ENCODE assay signal across 20 cellular contexts in genomic region chr13:30705672-30706071, GRCh38. TPM values are rescaled to one million over a fixed set of nuclear protein-coding genes. Genes with fewer than 3 reads are reported as not detected.
DNase-seq lines count a peak whose midpoint lies in the region; ATAC-seq, FAIRE-seq and TF ChIP-seq lines count a peak whose summit lies in the region.
"Had no signal": no experiment of that assay in that cellular context is flagged by ENCODE, and none has a peak within 500 bp of the region (broad histone marks: within the 10 kb centered on the region; RNA-seq: fewer than 3 reads in every experiment).

No MANE protein-coding gene starts in this region.

- 0% methylated on average over 4 of the region's 4 CpGs for WGBS in HepG2 (ENCODE audit: low lambda C conversion rate)
- 58% methylated on average over 4 of the region's 4 CpGs for WGBS in right lobe of liver (ENCODE audit: insufficient coverage, low coverage, low lambda C conversion rate, missing lambda C conversion rate)
- 69% methylated on average over 4 of the region's 4 CpGs for WGBS in hepatocyte (ENCODE audit: low lambda C conversion rate, missing lambda C conversion rate)

- CTCF ChIA-PET in HepG2 (lab: Yijun Ruan, JAX; ENCODE audit: low intra/inter-chr PET ratio, low total read pairs), result no interaction called here
- CTCF ChIA-PET in WTC11 (lab: Charles Lee), result no interaction called here

- DNase-seq in HepG2 (ENCODE audit: low spot score), result no peak
- DNase-seq in right lobe of liver, result no peak
- no peak for DNase-seq in WTC11 (ENCODE audit: low spot score)
- peak; percentile 29 for DNase-seq in hepatocyte (ENCODE audit: low spot score)
- DNase-seq in NAMALWA (ENCODE audit: low spot score), result no peak
- DNase-seq: DMS 273 treated with DMSO at 0.1 percent for 48 hours, KG1, MM.1S, NCI-H1105 treated with DMSO at 0.1 percent for 48 hours, NCI-H2029, NCI-H510A treated with DMSO at 0.1 percent for 48 hours, RPMI8226, T-helper 1 cell had no signal

- no peak overlapping the region for H3K4me3 ChIP-seq in HepG2 (replicated peaks in 1 of 3; ENCODE audit: insufficient read depth in 1 of 3, low read depth in 2 of 3, low read length in 3 of 3)
- no peak overlapping the region for H3K4me3 ChIP-seq in right lobe of liver
- no peak overlapping the region for H3K4me3 ChIP-seq in hepatocyte
- H3K4me3 ChIP-seq: BLaER1 treated with 17β-estradiol and CSF1 and Interleukin-3, amounts not matched to agents 10 nM and 100 nM; GM12878; SJSA1 had no signal

- TF ChIP-seq RAD21 in HepG2 (CRISPR knock-in tag; IDR thresholded peaks at IDR 0.05), result no peak

- H3K4me1 Mint-ChIP-seq in WTC11, result peaks cover 15% of the 10 kb centered on the region

- H3K4me1 ChIP-seq in HepG2 (ENCODE audit: insufficient read depth, low read length) (no peaks in the 10 kb centered on the region), right lobe of liver (no peaks in the 10 kb centered on the region), hepatocyte (ENCODE audit: insufficient read depth) (no peaks in the 10 kb centered on the region)

- no peak overlapping the region for H3K9ac ChIP-seq in HepG2 (ENCODE audit: insufficient read depth, low read depth, low read length)
- H3K9ac ChIP-seq: BLaER1 treated with 17β-estradiol and CSF1 and Interleukin-3, amounts not matched to agents 10 nM and 100 nM had no signal

- no peak for FAIRE-seq in HepG2 (lab: Jason Lieb, UNC)
- FAIRE-seq: GM12878 had no signal

- H3K9me3 ChIP-seq in HepG2 (ENCODE audit: low read length), result no peaks in the 10 kb centered on the region
- no peaks in the 10 kb centered on the region for H3K9me3 ChIP-seq in right lobe of liver
- no peaks in the 10 kb centered on the region for H3K9me3 ChIP-seq in hepatocyte (ENCODE audit: low read depth)
- H3K9me3 ChIP-seq: SJSA1 had no signal

- H3K79me2 ChIP-seq in HepG2 (ENCODE audit: insufficient read depth, low read length) (no peaks in the 10 kb centered on the region), hepatocyte (no peaks in the 10 kb centered on the region)

- H3K27ac ChIP-seq in HepG2 (ENCODE audit: extremely low read length, insufficient read depth, low read length) (no peak overlapping the region), right lobe of liver (no peak overlapping the region), hepatocyte (no peak overlapping the region)
- H3K27ac ChIP-seq: SJSA1 had no signal

- no peaks in the 10 kb centered on the region for H3K9me2 ChIP-seq in hepatocyte (replicated peaks; ENCODE audit: insufficient read depth)

- no peak overlapping the region for H3K27ac Mint-ChIP-seq in WTC11

- no peaks in the 10 kb centered on the region for H3K36me3 Mint-ChIP-seq in WTC11

- in situ Hi-C loops in HepG2 (cut with HindIII; ENCODE audit: extremely low pct_ligation_motif_present, low pct_unique_long_range_greater_than_20kb), result no loop called here

- H3K27me3 Mint-ChIP-seq in WTC11 (ENCODE audit: low read depth), result no peaks in the 10 kb centered on the region

- H4K20me1 ChIP-seq in HepG2 (ENCODE audit: insufficient read depth, low read length), result no peaks in the 10 kb centered on the region
- no peaks in the 10 kb centered on the region for H4K20me1 ChIP-seq in hepatocyte (ENCODE audit: insufficient read depth, poor library complexity, severe bottlenecking)
- H4K20me1 ChIP-seq: BLaER1 treated with 17β-estradiol and CSF1 and Interleukin-3, amounts not matched to agents 10 nM and 100 nM had no signal

- H2AFZ ChIP-seq in HepG2 (ENCODE audit: low read length) (no peak overlapping the region), hepatocyte (no peak overlapping the region)

- TF ChIP-seq POLR2A in HepG2 (IDR thresholded peaks at IDR 0.05; ENCODE audit: insufficient read depth in 1 of 2, low read depth in 2 of 2, low read length in 2 of 2) (no peak), right lobe of liver (IDR thresholded peaks at IDR 0.05) (no peak)

- intact Hi-C loops in HepG2 (cut with micrococcal nuclease; ENCODE audit: unreplicated experiment) (no loop called here), right lobe of liver (cut with DNase I) (no loop called here)

- TF ChIP-seq EP300 in HepG2 (IDR thresholded peaks at IDR 0.05; ENCODE audit: low read depth in 2 of 2, low read length in 2 of 2), result no peak
- no peak for TF ChIP-seq EP300 in HepG2 (CRISPR knock-in tag; IDR thresholded peaks at IDR 0.05; ENCODE audit: borderline replicate concordance)

- BruUV-seq in HepG2 (replicated peaks; lab: Mats Ljungman, UMichigan), result no TSS peak

- no peak for TF ChIP-seq CTCF in HepG2 (CRISPR knock-in tag; IDR thresholded peaks at IDR 0.05)
- TF ChIP-seq CTCF in right lobe of liver (IDR thresholded peaks at IDR 0.05), result no peak
- no peak for TF ChIP-seq CTCF in WTC11 (IDR thresholded peaks at IDR 0.05)
- no peak for TF ChIP-seq CTCF in hepatocyte (IDR thresholded peaks at IDR 0.05; ENCODE audit: poor library complexity)

- H3K36me3 ChIP-seq in HepG2 (replicated peaks in 1 of 2; ENCODE audit: control insufficient read depth in 1 of 2, insufficient read depth in 2 of 2, low read length in 2 of 2) (no peaks in the 10 kb centered on the region), right lobe of liver (no peaks in the 10 kb centered on the region), hepatocyte (replicated peaks; ENCODE audit: insufficient read depth, low read depth) (no peaks in the 10 kb centered on the region)
- H3K36me3 ChIP-seq: BLaER1 treated with 17β-estradiol and CSF1 and Interleukin-3, amounts not matched to agents 10 nM and 100 nM; SJSA1 had no signal

- POLR2A ChIA-PET in HepG2 (lab: Yijun Ruan, JAX) (no interaction called here), WTC11 (lab: Charles Lee) (interaction anchor here (0.6 kb wide), 1 partner anchor 158 kb away, joined by 3 read pairs; no protein-coding TSS in a partner anchor)

- ATAC-seq in HepG2 (no peak), right lobe of liver (no peak), WTC11 (0 out of 2 replicates have a peak, but pooled peaks have one; percentile 30), HG02973 (IDR thresholded peaks at IDR 0.05; ENCODE audit: unreplicated experiment) (no peak), GM18498 (IDR thresholded peaks at IDR 0.05; ENCODE audit: unreplicated experiment) (no peak), HG02884 (IDR thresholded peaks at IDR 0.05; ENCODE audit: unreplicated experiment) (no peak)
- ATAC-seq: GM12878 had no signal

- no peak overlapping the region for H3K4me3 Mint-ChIP-seq in WTC11

- H3K27me3 ChIP-seq in HepG2 (ENCODE audit: control insufficient read depth in 1 of 2, insufficient read depth in 2 of 2, low read length in 2 of 2), result peaks cover 2 to 7% of the 10 kb centered on the region in 2 experiments; a peak in 3 of 5 replicates
- no peaks in the 10 kb centered on the region for H3K27me3 ChIP-seq in right lobe of liver
- no peaks in the 10 kb centered on the region for H3K27me3 ChIP-seq in hepatocyte
- H3K27me3 ChIP-seq: BLaER1 treated with 17β-estradiol and CSF1 and Interleukin-3, amounts not matched to agents 10 nM and 100 nM; SJSA1 had no signal

- no peak overlapping the region for H3K4me2 ChIP-seq in HepG2 (ENCODE audit: low read depth, low read length)
- H3K4me2 ChIP-seq in hepatocyte, result no peak overlapping the region

- H3K9me3 Mint-ChIP-seq in WTC11, result peaks cover 3% of the 10 kb centered on the region; the same call in 1 of the 2 replicates

TF ChIP-seq in HepG2, 621 proteins besides CTCF, POLR2A, EP300 and RAD21:
- TF ChIP-seq FOSL2 (CRISPR knock-in tag; IDR thresholded peaks at IDR 0.05) (0 out of 2 replicates have a peak, but pooled peaks have one; percentile 11), ZFP36 (IDR thresholded peaks at IDR 0.05; ENCODE audit: borderline replicate concordance, low read depth, low read length, partially characterized antibody) (no peak), RARG (CRISPR knock-in tag; IDR thresholded peaks at IDR 0.05; ENCODE audit: low read depth) (no peak)

TF ChIP-seq in WTC11, 78 proteins besides CTCF, POLR2A, EP300 and RAD21 (continues in another document):
- TF ChIP-seq IRF2 (CRISPR knock-in tag; IDR thresholded peaks at IDR 0.05; ENCODE audit: borderline replicate concordance, low read depth) (no peak), JUN (CRISPR knock-in tag; IDR thresholded peaks at IDR 0.05) (no peak), GRHL2 (CRISPR knock-in tag; IDR thresholded peaks at IDR 0.05; ENCODE audit: insufficient replicate concordance, severe bottlenecking) (no peak), ZNF263 (CRISPR knock-in tag; IDR thresholded peaks at IDR 0.05; ENCODE audit: low read depth) (no peak), HMGA2 (CRISPR knock-in tag; IDR thresholded peaks at IDR 0.05) (no peak)

RNA-seq across cellular contexts. Expression of gene ALOX5AP, which starts 29.7 kb away (rescaled TPM):
- total RNA-seq in HepG2 (2016; rRNA removed; fragmentation: Illumina TruSeq; extraction: Trizol) (0.70 and 0.97 TPM in 2 replicates), right lobe of liver (1 to 10 TPM in 5 of 6 experiments, under 1 TPM in 1; 0.53 to 6.7 (median 3.7) TPM), WTC11 (2021) (0.30 TPM in 1 of 3 replicates, not detected in the others), hepatocyte (3.3 and 7.5 TPM in 2 replicates)
- 1.1 and 2.0 TPM in 2 replicates for total RNA-seq in HepG2 (2016; cell fraction: cytosol; rRNA removed; fragmentation: Illumina TruSeq; extraction: Trizol; ENCODE audit: low read depth)
- total RNA-seq in HepG2 (2016; cell fraction: insoluble cytoplasmic fraction; rRNA removed; fragmentation: Illumina TruSeq; extraction: Trizol), result 0.37 and 1.2 TPM in 2 replicates
- 0.80 and 2.1 TPM in 2 replicates for total RNA-seq in HepG2 (2016; cell fraction: membrane; rRNA removed; fragmentation: Illumina TruSeq; extraction: Trizol)
- not detected in 2 replicates for total RNA-seq in HepG2 (2016; cell fraction: nucleus; rRNA removed; fragmentation: Illumina TruSeq; extraction: Trizol)
- polyA plus RNA-seq in HepG2 (2011; rRNA removed) (0.50 and 1.2 TPM in 2 replicates), hepatocyte (10.1 and 17.2 TPM in 2 replicates)
- polyA plus RNA-seq in HepG2 (2011; cell fraction: cytosol; rRNA removed), result 0.30 and 0.59 TPM in 2 replicates
- 0.21 and 0.27 TPM in 2 replicates for polyA plus RNA-seq in HepG2 (2011; cell fraction: nucleus; rRNA removed)
- polyA plus RNA-seq in HepG2 (2012), result 2.3 TPM in 1 of 2 replicates, not detected in the other
- 1.2 and 1.8 TPM in 2 replicates for polyA plus RNA-seq in HepG2 (2016; cell fraction: cytosol; fragmentation: Illumina TruSeq; extraction: Trizol; ENCODE audit: low read depth)
- 1.7 and 1.9 TPM in 2 replicates for polyA plus RNA-seq in HepG2 (2016; cell fraction: insoluble cytoplasmic fraction; fragmentation: Illumina TruSeq; extraction: Trizol; ENCODE audit: low read depth)
- 2.2 and 2.3 TPM in 2 replicates for polyA plus RNA-seq in HepG2 (2016; cell fraction: membrane; fragmentation: Illumina TruSeq; extraction: Trizol; ENCODE audit: low read depth)
- 0.77 TPM in 1 of 2 replicates, not detected in the other for polyA plus RNA-seq in HepG2 (2016; cell fraction: nucleus; fragmentation: Illumina TruSeq; extraction: Trizol; ENCODE audit: insufficient read depth, low read depth)
- polyA minus RNA-seq in HepG2 (2011; rRNA and poly(A)+ RNA removed; ENCODE audit: low replicate concordance), result 0.56 and 0.91 TPM in 2 replicates
- polyA minus RNA-seq in HepG2 (2011; cell fraction: cytosol; rRNA and poly(A)+ RNA removed), result not detected in 2 replicates
- not detected in 2 replicates for polyA minus RNA-seq in HepG2 (2011; cell fraction: nucleus; rRNA and poly(A)+ RNA removed)
- total RNA-seq: A172 had no signal
